18 cellular contexts compared by ENCODE assay signal in genomic region chr4:55884851-55885219, GRCh38. TPM values are rescaled to one million over a fixed set of nuclear protein-coding genes. Genes with fewer than 3 reads are reported as not detected.
DNase-seq lines count a peak whose midpoint lies in the region; ATAC-seq, FAIRE-seq and TF ChIP-seq lines count a peak whose summit lies in the region.
"Had no signal": no experiment of that assay in that cellular context is flagged by ENCODE, and none has a peak within 500 bp of the region (broad histone marks: within the 10 kb centered on the region; RNA-seq: fewer than 3 reads in every experiment).

No MANE protein-coding gene starts in this region.

- DNase-seq in A549 (ENCODE audit: low read depth in 1 of 2, low spot score in 1 of 2) (no peak), GM18507 (ENCODE audit: extremely low spot score, insufficient read length, low read depth) (no peak), GM12878 (ENCODE audit: low read depth, low spot score) (no peak), small intestine (no peak), pancreas (no peak), chondrocyte (ENCODE audit: low spot score) (no peak)
- DNase-seq: Calu3; CD4-positive, alpha-beta memory T cell; DMS79 treated with DMSO at 0.1 percent for 48 hours; EL; GOT3; H7; HFFc6 had no signal

- no peaks in the 10 kb centered on the region for H3K4me1 Mint-ChIP-seq in chondrocyte (ENCODE audit: low read depth)
- H3K4me1 Mint-ChIP-seq: CD14-positive monocyte had no signal

- H3K9me3 ChIP-seq in A549 (no peaks in the 10 kb centered on the region), GM12878 (replicated peaks; ENCODE audit: control insufficient read depth, insufficient read depth, low read length) (no peaks in the 10 kb centered on the region; the same call in 2 of the 3 replicates), small intestine (ENCODE audit: control insufficient read depth, low read depth) (no peaks in the 10 kb centered on the region), pancreas (no peaks in the 10 kb centered on the region)
- H3K9me3 ChIP-seq: BLaER1 had no signal

- POLR2A ChIA-PET in A549 (lab: Yijun Ruan, JAX) (no interaction called here), GM12878 (lab: Charles Lee) (no interaction called here)

- SMC1A ChIA-PET in GM12878 (lab: Charles Lee; ENCODE audit: uncharacterized antibody, unreplicated experiment), result interaction anchor here (1.5 kb wide), 1 partner anchor 63 kb away, joined by 4 read pairs; no protein-coding TSS in a partner anchor

- no peaks in the 10 kb centered on the region for H4K20me1 ChIP-seq in GM12878 (ENCODE audit: control insufficient read depth, insufficient read depth)
- H4K20me1 ChIP-seq: BLaER1 had no signal

- H3K4me2 ChIP-seq in A549 (no peak overlapping the region), GM12878 (ENCODE audit: control insufficient read depth, insufficient read depth) (no peak overlapping the region)

- no peaks in the 10 kb centered on the region for H3K79me2 ChIP-seq in GM12878 (ENCODE audit: control insufficient read depth, insufficient read depth, low read length)

- intact Hi-C loops in GM12878 (cut with micrococcal nuclease; ENCODE audit: unreplicated experiment), result no loop called here
- intact Hi-C loops in pancreas (cut with DNase I), result no loop called here

- FAIRE-seq in A549 (lab: Jason Lieb, UNC) (no peak), GM18507 (lab: Jason Lieb, UNC) (peak; percentile 15), GM12878 (lab: Jason Lieb, UNC) (peak; percentile 7), small intestine (lab: Jason Lieb, UNC) (peak; percentile 10), pancreas (lab: Jason Lieb, UNC) (no peak)
- FAIRE-seq: GM12891 had no signal

- no peak for TF ChIP-seq CTCF in A549 (IDR thresholded peaks at IDR 0.05)
- no peak for TF ChIP-seq CTCF in GM12878 (IDR thresholded peaks at IDR 0.05 in 2 of 3, conservative IDR thresholded peaks at IDR 0.05 in 1 of 3; ENCODE audit: control insufficient read depth in 2 of 3, extremely low read depth in 1 of 3, insufficient read depth in 1 of 3, low read depth in 3 of 3, low read length in 3 of 3)
- no peak for TF ChIP-seq CTCF in pancreas (IDR thresholded peaks at IDR 0.05)
- TF ChIP-seq CTCF in chondrocyte (IDR thresholded peaks at IDR 0.05), result no peak

- H3K4me1 ChIP-seq in A549, result no peaks in the 10 kb centered on the region
- no peaks in the 10 kb centered on the region for H3K4me1 ChIP-seq in GM12878 (ENCODE audit: control insufficient read depth, insufficient read depth, low read length)
- no peaks in the 10 kb centered on the region for H3K4me1 ChIP-seq in small intestine (ENCODE audit: control insufficient read depth in 2 of 2, insufficient read depth in 1 of 2, low read depth in 1 of 2, low read length in 1 of 2)
- H3K4me1 ChIP-seq in pancreas, result no peaks in the 10 kb centered on the region

- RAD21 ChIA-PET in GM12878 (lab: Charles Lee; ENCODE audit: unreplicated experiment), result no interaction called here

- H3K4me3 Mint-ChIP-seq in chondrocyte (ENCODE audit: unreplicated experiment), result no peak overlapping the region
- H3K4me3 Mint-ChIP-seq: CD14-positive monocyte; CD4-positive, alpha-beta memory T cell; HFFc6 had no signal

- peaks cover 19% of the 10 kb centered on the region for H3K36me3 Mint-ChIP-seq in chondrocyte (ENCODE audit: low read depth)

- no peak overlapping the region for H3K27ac ChIP-seq in A549
- no peak overlapping the region for H3K27ac ChIP-seq in GM12878 (ENCODE audit: control insufficient read depth, insufficient read depth)
- no peak overlapping the region for H3K27ac ChIP-seq in small intestine (ENCODE audit: low read depth in 1 of 2, low read length in 1 of 2)
- H3K27ac ChIP-seq in pancreas, result no peak overlapping the region
- H3K27ac ChIP-seq: BLaER1 had no signal

- H3K27me3 Mint-ChIP-seq in chondrocyte (ENCODE audit: low read depth), result no peaks in the 10 kb centered on the region
- H3K27me3 Mint-ChIP-seq: CD4-positive, alpha-beta memory T cell had no signal

- CTCF ChIA-PET in A549 (lab: Yijun Ruan, JAX), result no interaction called here
- CTCF ChIA-PET in GM12878 (lab: Yijun Ruan, JAX), result no interaction called here

- no TSS peak for BruUV-seq in GM12878 (replicated peaks; lab: Mats Ljungman, UMichigan)

- TF ChIP-seq RAD21 in A549 (conservative IDR thresholded peaks at IDR 0.05 in 1 of 2, IDR thresholded peaks at IDR 0.05 in 1 of 2) (no peak), GM12878 (IDR thresholded peaks at IDR 0.05; ENCODE audit: insufficient read depth, low read depth, low read length) (no peak)

- H3K9me3 Mint-ChIP-seq in chondrocyte (ENCODE audit: low read depth), result no peaks in the 10 kb centered on the region
- H3K9me3 Mint-ChIP-seq: CD14-positive monocyte; CD4-positive, alpha-beta memory T cell; HFFc6 had no signal

- in situ Hi-C loops in GM12878 (cut with MboI), result no loop called here

- WGBS in A549 (ENCODE audit: missing lambda C conversion rate), result 44% methylated on average over 1 of the region's 1 CpG
- 95% methylated on average over 1 of the region's 1 CpG for WGBS in GM12878 (ENCODE audit: insufficient coverage, insufficient replicate concordance, low lambda C conversion rate, missing lambda C conversion rate)
- 76 to 83% (median 83%) methylated on average over 1 of the region's 1 CpG for WGBS in small intestine, 3 donors
- 83 to 86% methylated on average over 1 of the region's 1 CpG for WGBS in pancreas, 2 donors

- no peak for ATAC-seq in A549
- no peak for ATAC-seq in GM12878
- ATAC-seq in pancreas, result no peak
- ATAC-seq in HG03025 (IDR thresholded peaks at IDR 0.05; ENCODE audit: low FRiP score, unreplicated experiment), result no peak
- ATAC-seq: HCT116 had no signal

- H2AFZ ChIP-seq in GM12878 (ENCODE audit: control insufficient read depth, low read depth, low read length), result no peak overlapping the region

- no peak overlapping the region for H3K27ac Mint-ChIP-seq in chondrocyte (ENCODE audit: unreplicated experiment)
- H3K27ac Mint-ChIP-seq: CD14-positive monocyte, HFFc6 had no signal

- TF ChIP-seq POLR2A in A549 (IDR thresholded peaks at IDR 0.05; ENCODE audit: low read length), result no peak
- TF ChIP-seq POLR2A in GM12878 (IDR thresholded peaks at IDR 0.05; ENCODE audit: low read depth, low read length), result no peak

- H3K27me3 ChIP-seq in GM12878 (replicated peaks in 1 of 2; ENCODE audit: control insufficient read depth in 2 of 2, insufficient read depth in 2 of 2, low read length in 1 of 2) (no peaks in the 10 kb centered on the region), small intestine (ENCODE audit: control insufficient read depth in 2 of 2, insufficient read depth in 2 of 2, low read length in 2 of 2) (no peaks in the 10 kb centered on the region), pancreas (no peaks in the 10 kb centered on the region)
- H3K27me3 ChIP-seq: BLaER1 had no signal

- no peak overlapping the region for H3K4me3 ChIP-seq in A549
- H3K4me3 ChIP-seq in GM12878, result no peak overlapping the region
- H3K4me3 ChIP-seq in small intestine (ENCODE audit: low read depth in 1 of 2, low read length in 2 of 2), result no peak overlapping the region
- H3K4me3 ChIP-seq in pancreas, result no peak overlapping the region
- H3K4me3 ChIP-seq: BLaER1 had no signal

- TF ChIP-seq EP300 in A549 (IDR thresholded peaks at IDR 0.05) (no peak), GM12878 (IDR thresholded peaks at IDR 0.05; ENCODE audit: borderline replicate concordance in 1 of 2, control insufficient read depth in 1 of 2, low read depth in 2 of 2, low read length in 2 of 2) (no peak)

- peaks cover 0 to 14% of the 10 kb centered on the region in 2 experiments; a peak in 1 of 4 replicates for H3K36me3 ChIP-seq in GM12878 (ENCODE audit: control insufficient read depth in 2 of 2, insufficient read depth in 2 of 2, low read length in 1 of 2)
- peaks cover 0 to 3% of the 10 kb centered on the region in 2 donors for H3K36me3 ChIP-seq in small intestine (ENCODE audit: control insufficient read depth in 2 of 2, insufficient read depth in 2 of 2, low read length in 2 of 2)
- no peaks in the 10 kb centered on the region for H3K36me3 ChIP-seq in pancreas

- H3K9ac ChIP-seq in GM12878 (ENCODE audit: control insufficient read depth, insufficient read depth, low read length), result no peak overlapping the region
- H3K9ac ChIP-seq: BLaER1 had no signal

TF ChIP-seq in A549, 52 proteins besides CTCF, POLR2A, EP300 and RAD21:
- no peak for TF ChIP-seq EHMT2 (IDR thresholded peaks at IDR 0.05; ENCODE audit: low read depth)
- TF ChIP-seq GATA3 (IDR thresholded peaks at IDR 0.05; ENCODE audit: borderline replicate concordance), result 0 out of 2 replicates have a peak, but pooled peaks have one; percentile 26
- TF ChIP-seq RFX5 (IDR thresholded peaks at IDR 0.05), result no peak
- no peak for TF ChIP-seq SREBF2 (IDR thresholded peaks at IDR 0.05)

TF ChIP-seq in GM12878, 131 proteins besides CTCF, POLR2A, EP300 and RAD21 (continues in another document):
- TF ChIP-seq HDGF (IDR thresholded peaks at IDR 0.05) (no peak), SRF (IDR thresholded peaks at IDR 0.05; ENCODE audit: low read depth in 2 of 2, low read length in 2 of 2) (no peak), POU2F2 (IDR thresholded peaks at IDR 0.05; ENCODE audit: borderline replicate concordance, low read depth, low read length) (no peak), ZSCAN29 (IDR thresholded peaks at IDR 0.05) (no peak)

RNA-seq across cellular contexts. Expression of gene EXOC1, which starts 31.4 kb away (rescaled TPM):
- polyA plus RNA-seq in A549 (2011; rRNA removed) (22.4 and 23.4 TPM in 2 replicates), A549 (2017; fragmentation: RNase III; extraction: RNeasy Plus Mini Kit Qiagen cat#74134 plus additional on column Dnase treatment) (12.8 to 14.6 TPM (median 13.0 TPM) in 3 replicates), GM12878 (2011; rRNA removed) (23.9 and 36.6 TPM in 2 replicates), GM12878 (2014; fragmentation: Illumina TruSeq; extraction: Trizol) (35.2 and 36.6 TPM in 2 replicates), GM12878 (2014; fragmentation: Nextera tagmentation; extraction: Ambion mirVana) (10 to 100 TPM; 11.8 to 13.9 TPM), GM12878 (2014; rRNA removed) (16.0 and 21.2 TPM in 2 replicates), GM12878 (2016; fragmentation: Nextera tagmentation; extraction: Ambion mirVana) (10 to 100 TPM; 18.2 to 25.1 TPM), small intestine (10 to 100 TPM; 15.3 to 24.8 (median 17.0) TPM), pancreas (10 to 100 TPM; 11.5 to 17.3 TPM)
- polyA plus RNA-seq in A549 (2012; cell fraction: cytosol; rRNA removed), result 4.2 and 4.5 TPM in 2 replicates
- 5.2 and 6.8 TPM in 2 replicates for polyA plus RNA-seq in A549 (2012; cell fraction: nucleus; rRNA removed)
- 9.3 and 10.5 TPM in 2 replicates for polyA minus RNA-seq in A549 (2011; rRNA and poly(A)+ RNA removed)
- total RNA-seq in GM12878 (2013; cell fraction: nucleolus; rRNA removed), result 100 and 110 TPM in 2 replicates
- total RNA-seq in GM12878 (2014; rRNA removed) (17.9 and 21.9 TPM in 2 replicates), GM12878 (2014; rRNA removed; fragmentation: Illumina TruSeq; extraction: Trizol) (26.5 and 28.9 TPM in 2 replicates), GM12878 (2021) (17.3 and 21.0 TPM in 2 replicates), pancreas (10 to 100 TPM in 3 of 6 donors, 1 to 10 TPM in 3; 8.2 to 21.7 (median 10.0) TPM), chondrocyte (28.9 to 38.8 TPM (median 29.5 TPM) in 3 replicates)
- polyA plus RNA-seq in GM12878 (2011; ENCODE audit: low read depth), result 9.2 TPM
- polyA plus RNA-seq in GM12878 (2011; cell fraction: cytosol; rRNA removed), result 9.3 and 9.6 TPM in 2 replicates
- 38.6 and 54.4 TPM in 2 replicates for polyA plus RNA-seq in GM12878 (2011; cell fraction: nucleus; rRNA removed)
- polyA plus RNA-seq in GM12878 (2012), result 17.3 and 22.8 TPM in 2 replicates
- 19.2 and 23.1 TPM in 2 replicates for polyA minus RNA-seq in GM12878 (2011; rRNA and poly(A)+ RNA removed)
- polyA minus RNA-seq in GM12878 (2011; cell fraction: cytosol; rRNA and poly(A)+ RNA removed), result 4.5 and 7.3 TPM in 2 replicates
- 18.5 and 23.6 TPM in 2 replicates for polyA minus RNA-seq in GM12878 (2011; cell fraction: nucleus; rRNA and poly(A)+ RNA removed)
